In the genomic region with DNA sequence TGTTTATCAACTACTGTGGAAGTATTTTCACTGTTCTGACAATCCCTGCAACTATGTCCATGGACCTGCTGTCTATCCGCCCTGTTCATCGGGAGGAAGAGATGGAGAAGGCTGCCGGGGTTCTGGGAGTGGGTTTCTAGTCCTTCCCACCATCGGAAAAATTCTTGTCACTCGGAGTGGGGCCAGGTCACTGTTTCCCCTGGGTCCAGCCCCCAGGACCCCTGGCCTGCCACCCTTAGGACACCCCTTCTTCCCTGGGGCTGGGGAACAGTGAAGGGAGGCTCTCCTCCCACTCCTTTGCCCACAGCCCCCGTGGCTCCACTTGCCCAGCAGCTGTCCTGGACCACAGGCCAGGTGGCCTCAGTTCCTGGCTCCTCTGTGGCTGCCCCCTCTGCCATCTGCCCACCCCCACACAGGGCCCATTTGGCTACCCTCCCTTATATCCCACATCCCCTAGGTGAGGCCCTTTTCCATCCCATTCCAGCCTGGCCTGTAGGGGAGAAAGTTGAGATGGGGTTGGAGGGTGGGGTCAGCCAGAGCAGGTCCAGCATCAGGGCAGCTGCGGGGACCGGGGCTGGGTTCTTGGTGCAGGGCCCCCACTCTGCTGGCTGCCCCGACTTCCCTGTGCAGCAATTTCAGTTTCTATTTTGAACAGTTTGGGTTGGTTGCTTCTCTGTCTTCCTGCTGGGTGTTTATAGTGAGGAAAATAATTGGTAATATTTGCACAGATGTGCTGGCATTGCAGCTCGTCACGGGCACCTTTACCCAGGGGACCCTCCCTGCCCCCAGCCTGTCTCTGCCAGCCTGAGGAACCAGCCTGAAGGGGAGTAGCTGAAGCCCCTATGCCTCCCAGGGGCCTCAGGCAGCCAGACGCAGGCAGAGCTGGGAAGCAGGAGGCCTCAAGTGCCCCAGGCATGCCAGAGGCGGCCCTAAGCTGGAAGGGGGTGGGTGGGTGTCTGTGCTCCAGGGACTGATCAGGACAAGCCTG, we compare ENCODE assay signal across 13 cellular contexts. TPM values are rescaled to one million over a fixed set of nuclear protein-coding genes. Genes with fewer than 3 reads are reported as not detected.
A peak's percentile ranks its signal among the peaks of the same experiment; 100 is the strongest.
DNase-seq lines count a peak whose midpoint lies in the region; ATAC-seq lines count a peak whose summit lies in the region.
"Had no signal": no experiment of that assay in that cellular context is flagged by ENCODE, and none has a peak within 500 bp of the region (broad histone marks: within the 10 kb centered on the region; RNA-seq: fewer than 3 reads in every experiment).

No MANE protein-coding gene starts in this region.

- peaks cover 29% of the 10 kb centered on the region for H3K4me1 Mint-ChIP-seq in stimulated activated naive CD8-positive, alpha-beta T cell treated with anti-CD3 and anti-CD28 coated beads, Interleukin-15, Interleukin-2, amounts not matched to agents 100 ng/mL and 50 ng/mL, for 24 hours (ENCODE audit: low read depth)

- peak overlapping the region; percentile 37 for H3K4me3 Mint-ChIP-seq in stimulated activated naive CD8-positive, alpha-beta T cell treated with anti-CD3 and anti-CD28 coated beads, Interleukin-15, Interleukin-2, amounts not matched to agents 100 ng/mL and 50 ng/mL, for 24 hours

- no peak overlapping the region for H3K27ac Mint-ChIP-seq in stimulated activated naive CD8-positive, alpha-beta T cell treated with anti-CD3 and anti-CD28 coated beads, Interleukin-15, Interleukin-2, amounts not matched to agents 100 ng/mL and 50 ng/mL, for 24 hours

- no peak for DNase-seq in stimulated activated naive CD8-positive, alpha-beta T cell treated with anti-CD3 and anti-CD28 coated beads, Interleukin-15, Interleukin-2, amounts not matched to agents 100 U/mL and 50 U/mL, for 24 hours
- DNase-seq in NOMO-1 treated with DMSO at 0.1 percent for 48 hours (lab: John Stamatoyannopoulos, UW; ENCODE audit: unreplicated experiment) = peak; percentile 16
- no peak for DNase-seq in stimulated activated CD4-positive, alpha-beta T cell treated with anti-CD3 and anti-CD28 coated beads, Interleukin-4, amount 100 ng/mL, for 4 hours
- no peak for DNase-seq in dedifferentiated amniotic fluid mesenchymal stem cell (ENCODE audit: extremely low spot score)
- DNase-seq in NCI-H748 (lab: John Stamatoyannopoulos, UW; ENCODE audit: unreplicated experiment) = no peak
- DNase-seq: NCI-H2029 treated with DMSO at 0.1 percent for 48 hours had no signal

- H3K27me3 Mint-ChIP-seq in stimulated activated naive CD8-positive, alpha-beta T cell treated with anti-CD3 and anti-CD28 coated beads, Interleukin-15, Interleukin-2, amounts not matched to agents 100 ng/mL and 50 ng/mL, for 24 hours = no peaks in the 10 kb centered on the region

- no peaks in the 10 kb centered on the region for H3K9me3 Mint-ChIP-seq in stimulated activated naive CD8-positive, alpha-beta T cell treated with anti-CD3 and anti-CD28 coated beads, Interleukin-15, Interleukin-2, amounts not matched to agents 100 ng/mL and 50 ng/mL, for 24 hours

- no peak for ATAC-seq in stimulated activated naive CD8-positive, alpha-beta T cell treated with anti-CD3 and anti-CD28 coated beads, Interleukin-15, Interleukin-2, amounts not matched to agents 100 U/mL and 50 U/mL, for 24 hours
- ATAC-seq in esophagus mucosa = peak; percentile 12
- no peak for ATAC-seq in GM18909 (IDR thresholded peaks at IDR 0.05; ENCODE audit: poor library complexity, unreplicated experiment)

- no peaks in the 10 kb centered on the region for H3K36me3 Mint-ChIP-seq in stimulated activated naive CD8-positive, alpha-beta T cell treated with anti-CD3 and anti-CD28 coated beads, Interleukin-15, Interleukin-2, amounts not matched to agents 100 ng/mL and 50 ng/mL, for 24 hours (ENCODE audit: low read depth)

RNA-seq across cellular contexts. Expression of a gene that starts 23.5 kb away (rescaled TPM):
- not detected for total RNA-seq in esophagus mucosa
- total RNA-seq: activated CD8-positive, alpha-beta memory T cell treated with anti-CD3 and anti-CD28 coated beads for 36 hours; astrocyte; osteoblast had no signal

RNA-seq across cellular contexts. Expression of a gene that starts 54.3 kb away (rescaled TPM):
- total RNA-seq in esophagus mucosa = not detected
- total RNA-seq: activated CD8-positive, alpha-beta memory T cell treated with anti-CD3 and anti-CD28 coated beads for 36 hours; esophagus squamous epithelium; osteoblast had no signal
